In genomic region chr4:16819652-16820051, GRCh38 we compare ENCODE assay signal across 1 cellular context.
TF ChIP-seq lines count a peak whose summit lies in the region.

No MANE protein-coding gene starts in this region.

TF ChIP-seq in HepG2, 621 proteins besides CTCF, POLR2A, EP300 and RAD21 (continued from another document):
- TF ChIP-seq ATF7 (IDR thresholded peaks at IDR 0.05) (no peak), ATF7 (CRISPR knock-in tag; IDR thresholded peaks at IDR 0.05) (no peak), ZNF558 (CRISPR knock-in tag; IDR thresholded peaks at IDR 0.05; ENCODE audit: borderline replicate concordance) (no peak), BCLAF1 (IDR thresholded peaks at IDR 0.05) (no peak), CC2D1A (CRISPR knock-in tag; IDR thresholded peaks at IDR 0.05) (no peak), MEIS2 (CRISPR knock-in tag; IDR thresholded peaks at IDR 0.05) (no peak), ARID5B (CRISPR knock-in tag; IDR thresholded peaks at IDR 0.05) (no peak), MAFK (conservative IDR thresholded peaks at IDR 0.05 in 1 of 2, IDR thresholded peaks at IDR 0.05 in 1 of 2; ENCODE audit: low read length in 2 of 2) (peak; percentile 95 to 96), ZNF264 (CRISPR knock-in tag; IDR thresholded peaks at IDR 0.05) (no peak), YY1 (IDR thresholded peaks at IDR 0.05; ENCODE audit: insufficient read depth, insufficient replicate concordance, low read depth, low read length) (no peak), PHF5A (CRISPR knock-in tag; IDR thresholded peaks at IDR 0.05; ENCODE audit: low read depth, unreplicated experiment) (no peak), ARNT2 (CRISPR knock-in tag; IDR thresholded peaks at IDR 0.05; ENCODE audit: low read depth) (no peak), DPF2 (CRISPR knock-in tag; IDR thresholded peaks at IDR 0.05; ENCODE audit: borderline replicate concordance, low read depth) (no peak), ZFP36 (IDR thresholded peaks at IDR 0.05; ENCODE audit: borderline replicate concordance, low read depth, low read length, partially characterized antibody) (no peak), MAFF (IDR thresholded peaks at IDR 0.05; ENCODE audit: low read depth, low read length) (peak; percentile 96), CEBPG (CRISPR knock-in tag; IDR thresholded peaks at IDR 0.05) (no peak), XBP1 (CRISPR knock-in tag; IDR thresholded peaks at IDR 0.05) (no peak), IKZF4 (CRISPR knock-in tag; IDR thresholded peaks at IDR 0.05; ENCODE audit: borderline replicate concordance, low read depth, not compliant biosample characterization) (no peak), NFE2L2 (IDR thresholded peaks at IDR 0.05; ENCODE audit: low read length) (peak; percentile 44; the same call in 1 of the 2 replicates), ZNF12 (CRISPR knock-in tag; IDR thresholded peaks at IDR 0.05) (no peak), ZC3H13 (CRISPR knock-in tag; IDR thresholded peaks at IDR 0.05) (no peak), THAP7 (CRISPR knock-in tag; IDR thresholded peaks at IDR 0.05) (no peak)
